ENCODE assay signal across 15 cellular contexts in genomic region chrX:110310000-110310790, GRCh38. TPM values are rescaled to one million over a fixed set of nuclear protein-coding genes. Genes with fewer than 3 reads are reported as not detected.
DNase-seq lines count a peak whose midpoint lies in the region; ATAC-seq and TF ChIP-seq lines count a peak whose summit lies in the region.
"Had no signal": no experiment of that assay in that cellular context is flagged by ENCODE, and none has a peak within 500 bp of the region (broad histone marks: within the 10 kb centered on the region; RNA-seq: fewer than 3 reads in every experiment).

No MANE protein-coding gene starts in this region.

- H3K36me3 ChIP-seq in cardiac muscle cell (no peaks in the 10 kb centered on the region), heart left ventricle (no peaks in the 10 kb centered on the region), Loucy (ENCODE audit: insufficient read depth, low read length) (no peaks in the 10 kb centered on the region), lower lobe of right lung (no peaks in the 10 kb centered on the region), WERI-Rb-1 (no peaks in the 10 kb centered on the region)
- H3K36me3 ChIP-seq: MG63 had no signal

- no peak overlapping the region for H3K9ac ChIP-seq in Loucy (ENCODE audit: low read depth, low read length, poor library complexity, severe bottlenecking)

- no peaks in the 10 kb centered on the region for H3K9me3 Mint-ChIP-seq in activated T-helper 17 cell treated with anti-CD3 and anti-CD28 coated beads, Interleukin-2, amount 50 U/mL, for 72 hours
- no peaks in the 10 kb centered on the region for H3K9me3 Mint-ChIP-seq in type B pancreatic cell
- H3K9me3 Mint-ChIP-seq: stimulated activated naive B cell treated with anti-CD40 and anti-IgM and Interleukin-4, amounts not matched to agents 10 μg/mL and 1 μg/mL and 100 μg/mL, for 72 hours; WTC11 had no signal

- peaks cover 44% of the 10 kb centered on the region for H4K20me1 ChIP-seq in Loucy (ENCODE audit: insufficient read depth, low read length, poor library complexity, severe bottlenecking)

- no peak for TF ChIP-seq POLR2A in heart left ventricle (IDR thresholded peaks at IDR 0.05)

- no peaks in the 10 kb centered on the region for H3K27me3 ChIP-seq in cardiac muscle cell
- peaks cover 0 to 20% (median 0%) of the 10 kb centered on the region in 9 donors for H3K27me3 ChIP-seq in heart left ventricle
- H3K27me3 ChIP-seq in Loucy (ENCODE audit: insufficient read depth, low read length, poor library complexity, severe bottlenecking): no peaks in the 10 kb centered on the region
- H3K27me3 ChIP-seq in lower lobe of right lung (ENCODE audit: low read depth): no peaks in the 10 kb centered on the region
- no peaks in the 10 kb centered on the region for H3K27me3 ChIP-seq in WERI-Rb-1 (ENCODE audit: insufficient read depth, low read depth, severe bottlenecking)
- H3K27me3 ChIP-seq: MG63 had no signal

- H3K9me3 ChIP-seq in cardiac muscle cell (ENCODE audit: low read depth): no peaks in the 10 kb centered on the region
- no peaks in the 10 kb centered on the region for H3K9me3 ChIP-seq in heart left ventricle
- no peaks in the 10 kb centered on the region for H3K9me3 ChIP-seq in Loucy (ENCODE audit: insufficient read depth, low read depth, low read length)
- no peaks in the 10 kb centered on the region for H3K9me3 ChIP-seq in lower lobe of right lung
- H3K9me3 ChIP-seq in WERI-Rb-1 (ENCODE audit: severe bottlenecking): no peaks in the 10 kb centered on the region
- H3K9me3 ChIP-seq: MG63 had no signal

- peak overlapping the region; percentile 31 for H3K27ac Mint-ChIP-seq in activated T-helper 17 cell treated with anti-CD3 and anti-CD28 coated beads, Interleukin-2, amount 50 U/mL, for 72 hours
- H3K27ac Mint-ChIP-seq in type B pancreatic cell: peak overlapping the region; percentile 38
- H3K27ac Mint-ChIP-seq: stimulated activated naive B cell treated with anti-CD40 and anti-IgM and Interleukin-4, amounts not matched to agents 10 μg/mL and 1 μg/mL and 100 μg/mL, for 72 hours; WTC11 had no signal

- H3K4me1 Mint-ChIP-seq in activated T-helper 17 cell treated with anti-CD3 and anti-CD28 coated beads, Interleukin-2, amount 50 U/mL, for 72 hours: peaks cover 17% of the 10 kb centered on the region
- H3K4me1 Mint-ChIP-seq in type B pancreatic cell (ENCODE audit: unreplicated experiment): peaks cover 35% of the 10 kb centered on the region

- no peaks in the 10 kb centered on the region for H3K9me2 ChIP-seq in Loucy (replicated peaks; ENCODE audit: low read depth, low read length)

- DNase-seq in cardiac muscle cell (ENCODE audit: low read depth in 1 of 2, low spot score in 1 of 2) (peak; percentile 12 to 14), heart left ventricle (no peak), type B pancreatic cell (ENCODE audit: extremely low spot score, unreplicated experiment) (no peak), lower lobe of right lung (no peak), superior temporal gyrus (ENCODE audit: extremely low spot score) (no peak), WERI-Rb-1 (no peak)
- DNase-seq: AML-193; aorta; MG63; stimulated activated naive B cell treated with anti-CD40 and anti-IgM and Interleukin-4, amounts not matched to agents 10 μg/mL and 1 μg/mL and 100 μg/mL, for 72 hours had no signal

- H3K27ac ChIP-seq in cardiac muscle cell (no peak overlapping the region), heart left ventricle (no peak overlapping the region), lower lobe of right lung (no peak overlapping the region), WERI-Rb-1 (no peak overlapping the region)
- H3K27ac ChIP-seq: SK-N-MC had no signal

- peaks cover 4% of the 10 kb centered on the region for H3K36me3 Mint-ChIP-seq in activated T-helper 17 cell treated with anti-CD3 and anti-CD28 coated beads, Interleukin-2, amount 50 U/mL, for 72 hours (ENCODE audit: low read depth)
- H3K36me3 Mint-ChIP-seq in type B pancreatic cell: peaks cover 11% of the 10 kb centered on the region
- H3K36me3 Mint-ChIP-seq: WTC11 had no signal

- peak overlapping the region; percentile 43 for H3K4me3 Mint-ChIP-seq in activated T-helper 17 cell treated with anti-CD3 and anti-CD28 coated beads, Interleukin-2, amount 50 U/mL, for 72 hours
- H3K4me3 Mint-ChIP-seq in type B pancreatic cell: peak overlapping the region; percentile 0
- H3K4me3 Mint-ChIP-seq: stimulated activated naive B cell treated with anti-CD40 and anti-IgM and Interleukin-4, amounts not matched to agents 10 μg/mL and 1 μg/mL and 100 μg/mL, for 72 hours; WTC11 had no signal

- WGBS in heart left ventricle, 4 donors: 14 to 72% (median 37%) methylated on average over 1 of the region's 1 CpG

- intact Hi-C loops in heart left ventricle (cut with DNase I) (loop anchor here in 5 of 10 donors (10.0 kb wide), 4 partner anchors 45 to 145 kb away; no protein-coding TSS in a partner anchor), lower lobe of right lung (cut with DNase I) (no loop called here)

- no peaks in the 10 kb centered on the region for H3K27me3 Mint-ChIP-seq in activated T-helper 17 cell treated with anti-CD3 and anti-CD28 coated beads, Interleukin-2, amount 50 U/mL, for 72 hours
- H3K27me3 Mint-ChIP-seq in type B pancreatic cell: no peaks in the 10 kb centered on the region
- H3K27me3 Mint-ChIP-seq: stimulated activated naive B cell treated with anti-CD40 and anti-IgM and Interleukin-4, amounts not matched to agents 10 μg/mL and 1 μg/mL and 100 μg/mL, for 72 hours had no signal

- TF ChIP-seq CTCF in cardiac muscle cell (IDR thresholded peaks at IDR 0.05; ENCODE audit: low read depth, low read length) (no peak), heart left ventricle (IDR thresholded peaks at IDR 0.05) (no peak), Loucy (conservative IDR thresholded peaks at IDR 0.05; ENCODE audit: low read length) (no peak), type B pancreatic cell (conservative IDR thresholded peaks at IDR 0.05) (no peak), lower lobe of right lung (IDR thresholded peaks at IDR 0.05) (no peak), WERI-Rb-1 (IDR thresholded peaks at IDR 0.05; ENCODE audit: low read depth, low read length) (no peak)

- H2AFZ ChIP-seq in Loucy (ENCODE audit: low read length): no peak overlapping the region

- ATAC-seq in heart left ventricle (no peak), lower lobe of right lung (no peak)
- no peak for ATAC-seq in activated T-helper 17 cell treated with anti-CD3 and anti-CD28 coated beads, Interleukin-2, amount 50 U/mL, for 72 hours (replicated peaks)
- ATAC-seq: WTC11 had no signal

- no peaks in the 10 kb centered on the region for H3F3A ChIP-seq in Loucy (ENCODE audit: low read depth)

- peaks cover 9% of the 10 kb centered on the region for H3K4me1 ChIP-seq in cardiac muscle cell (ENCODE audit: low read depth)
- H3K4me1 ChIP-seq in heart left ventricle: peaks cover 0 to 17% (median 0%) of the 10 kb centered on the region in 12 donors
- H3K4me1 ChIP-seq in Loucy (ENCODE audit: insufficient read depth, low read length, poor library complexity, severe bottlenecking): peaks cover 57% of the 10 kb centered on the region
- no peaks in the 10 kb centered on the region for H3K4me1 ChIP-seq in lower lobe of right lung

- H3K79me2 ChIP-seq in Loucy (ENCODE audit: insufficient read depth, low read length): peaks cover 83% of the 10 kb centered on the region

- H3K4me3 ChIP-seq in cardiac muscle cell (no peak overlapping the region), heart left ventricle (no peak overlapping the region), Loucy (ENCODE audit: low read length, poor library complexity, severe bottlenecking) (peak overlapping the region; percentile 45), lower lobe of right lung (no peak overlapping the region), WERI-Rb-1 (ENCODE audit: low read depth, low read length) (no peak overlapping the region)
- H3K4me3 ChIP-seq: MG63, SK-N-MC had no signal

- peak overlapping the region; percentile 93 for H3K4me2 ChIP-seq in Loucy (ENCODE audit: low read depth, low read length, poor library complexity, severe bottlenecking)

RNA-seq across cellular contexts. Expression of gene AMMECR1, which starts 7.7 kb away (rescaled TPM):
- total RNA-seq in cardiac muscle cell (10.5 and 10.7 TPM in 2 replicates), heart left ventricle (1 to 10 TPM in 6 of 9 donors, under 1 TPM in 3; 0.56 to 4.1 (median 1.2) TPM), type B pancreatic cell (ENCODE audit: low replicate concordance) (19.1 and 19.3 TPM in 2 replicates), lower lobe of right lung (6.5 TPM)
- polyA plus RNA-seq in cardiac muscle cell (20.0 and 22.1 TPM in 2 replicates), heart left ventricle (1 to 10 TPM in 1 of 2 donors, under 1 TPM in 1; 0.97 to 1.1 TPM)
- 10 to 100 TPM in 1 of 2 donors, 1 to 10 TPM in 1; 7.9 to 10.3 TPM for total RNA-seq in activated T-helper 17 cell treated with anti-CD3 and anti-CD28 coated beads, Interleukin-2, amount 50 U/mL, for 72 hours

RNA-seq across cellular contexts. Expression of gene RTL9, which starts 48.5 kb away (rescaled TPM):
- 0.74 and 1.4 TPM in 2 replicates for total RNA-seq in cardiac muscle cell
- polyA plus RNA-seq in cardiac muscle cell: 0.39 and 0.88 TPM in 2 replicates
- total RNA-seq in heart left ventricle: 1 to 10 TPM in 2 of 9 donors, under 1 TPM in 7; 0.51 to 2.0 (median 0.65) TPM
- polyA plus RNA-seq in heart left ventricle: 1 to 10 TPM in 1 of 2 donors, under 1 TPM in 1; 0.15 to 1.1 TPM
- not detected for total RNA-seq in activated T-helper 17 cell treated with anti-CD3 and anti-CD28 coated beads, Interleukin-2, amount 50 U/mL, for 72 hours
- 0.39 and 0.45 TPM in 2 replicates for total RNA-seq in type B pancreatic cell (ENCODE audit: low replicate concordance)
- total RNA-seq in lower lobe of right lung: not detected
- total RNA-seq: G401 had no signal
- polyA plus RNA-seq: aorta had no signal

Comparison
In these comparisons a context has a peak if more than half of its experiments do, and no peak if none do; other contexts are left out.
1. DNase-seq: peak in cardiac muscle cell (2 of 2); none in heart left ventricle (0 of 5), type B pancreatic cell (single experiment), lower lobe of right lung (single experiment), superior temporal gyrus (single experiment) and WERI-Rb-1 (single experiment).